8 cellular contexts compared by ENCODE assay signal in the genomic region with DNA sequence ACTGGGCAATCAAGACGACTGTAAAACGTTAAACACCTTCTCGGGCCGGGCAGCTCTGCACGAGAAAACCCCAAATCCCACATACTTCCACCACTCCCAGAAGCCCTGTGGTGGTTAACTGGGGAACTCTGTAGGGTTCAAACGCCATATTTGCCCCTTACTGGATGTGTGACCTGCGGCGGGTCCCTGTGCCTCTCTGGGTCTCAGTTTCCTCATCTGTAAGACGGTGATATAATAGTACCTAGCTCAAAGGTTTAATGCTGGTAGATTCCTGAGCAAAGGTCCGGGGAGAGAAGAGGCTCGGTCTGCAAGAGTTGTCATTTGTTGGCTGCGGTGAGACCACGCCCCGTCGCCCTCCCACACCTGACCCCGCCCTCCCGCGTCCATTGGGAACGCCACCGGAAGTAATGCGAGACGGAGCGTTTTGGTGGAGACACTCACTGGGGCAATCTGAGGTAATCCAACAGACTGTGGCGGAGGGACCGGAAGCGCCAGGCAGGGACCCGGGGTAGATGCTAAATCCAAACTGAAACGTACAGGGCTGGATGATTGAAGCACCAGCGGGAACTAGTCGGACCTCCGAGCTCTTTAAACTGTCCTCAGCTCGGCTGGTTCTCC. TPM values are rescaled to one million over a fixed set of nuclear protein-coding genes. Genes with fewer than 3 reads are reported as not detected.
DNase-seq lines count a peak whose midpoint lies in the region; ATAC-seq and TF ChIP-seq lines count a peak whose summit lies in the region.

No MANE protein-coding gene starts in this region.

- no peaks in the 10 kb centered on the region for H4K20me1 ChIP-seq in H9 (ENCODE audit: control insufficient read depth, insufficient read depth, insufficient read length)

- TF ChIP-seq CTCF in H9 (conservative IDR thresholded peaks at IDR 0.05) (no peak), fibroblast of the aortic adventitia (IDR thresholded peaks at IDR 0.05; ENCODE audit: insufficient read depth, low read length) (no peak)

- no peak overlapping the region for H2BK120ac ChIP-seq in H9 (ENCODE audit: low read depth, low read length, poor library complexity, severe bottlenecking)

- no peak overlapping the region for H2BK20ac ChIP-seq in H9 (ENCODE audit: low read depth, low read length, poor library complexity, severe bottlenecking)

- H3K4me3 Mint-ChIP-seq in H9 = peak overlapping the region; percentile 97 to 98
- H3K4me3 Mint-ChIP-seq in natural killer cell treated with Interleukin-12 subunit alpha and Interleukin-12 subunit beta and Interleukin-15 and Interleukin-18, amount 100 ng/mL, for 72 hours = peak overlapping the region; percentile 89

- peak; percentile 94 to 95 for ATAC-seq in natural killer cell treated with Interleukin-12 subunit alpha and Interleukin-12 subunit beta and Interleukin-15 and Interleukin-18, amount 100 ng/mL, for 72 hours

- H4K91ac ChIP-seq in H9 (ENCODE audit: insufficient read length, low read depth, low read length) = no peak overlapping the region

- peak overlapping the region; percentile 99 for H3K4me2 ChIP-seq in H9 (ENCODE audit: insufficient read depth, insufficient read length, low read length)

- no peak overlapping the region for H3K4ac ChIP-seq in H9 (ENCODE audit: low read depth, low read length)

- no peak overlapping the region for H2AK5ac ChIP-seq in H9 (ENCODE audit: insufficient read length, low read length)

- no peaks in the 10 kb centered on the region for H3K79me1 ChIP-seq in H9 (ENCODE audit: insufficient read depth, low read depth, low read length, poor library complexity, severe bottlenecking)

- no peaks in the 10 kb centered on the region for H3K9me3 ChIP-seq in ES-I3 (ENCODE audit: control insufficient read depth, insufficient read depth, low read length)
- no peaks in the 10 kb centered on the region for H3K9me3 ChIP-seq in H9 (ENCODE audit: control insufficient read depth, low read depth, low read length)

- H3K4me1 ChIP-seq in ES-I3 (ENCODE audit: insufficient read depth, low read length) (no peaks in the 10 kb centered on the region; the same call in 1 of the 2 replicates), H9 (ENCODE audit: insufficient read depth, low read length) (no peaks in the 10 kb centered on the region; the same call in 1 of the 2 replicates)

- DNase-seq in H9 (peak; percentile 99), M059J (ENCODE audit: low read depth) (peak; percentile 96), fibroblast of the aortic adventitia (ENCODE audit: low read depth) (peak; percentile 99)
- peak; percentile 100 for DNase-seq in activated effector memory CD4-positive, alpha-beta T cell treated with anti-CD3 and anti-CD28 coated beads, Interleukin-2, amount 50 U/mL, for 16 hours
- peak; percentile 98 for DNase-seq in natural killer cell treated with Interleukin-12 subunit alpha and Interleukin-12 subunit beta and Interleukin-15 and Interleukin-18, amount 100 ng/mL, for 72 hours (ENCODE audit: low spot score)
- DNase-seq in stimulated activated naive CD4-positive, alpha-beta T cell treated with Interleukin-2 at 50 U/mL for 16 hours (lab: John Stamatoyannopoulos, UW) = peak; percentile 98

- no peaks in the 10 kb centered on the region for H3K36me3 ChIP-seq in ES-I3 (ENCODE audit: insufficient read depth, low read length)

- peak overlapping the region; percentile 88 for H3K18ac ChIP-seq in H9 (ENCODE audit: insufficient read length, low read depth, low read length)

- no CpG with 5 or more reads among the region's 32 CpGs for WGBS in H9 (ENCODE audit: extremely low coverage, insufficient read length, low lambda C conversion rate)

- no peaks in the 10 kb centered on the region for H3K27me3 ChIP-seq in H9 (ENCODE audit: insufficient read depth, low read length)

- H3K56ac ChIP-seq in H9 (ENCODE audit: insufficient read length, low read depth, low read length) = no peak overlapping the region

- no peaks in the 10 kb centered on the region; the same call in 1 of the 2 replicates for H3K27me3 Mint-ChIP-seq in H9 (ENCODE audit: low read depth)
- no peaks in the 10 kb centered on the region for H3K27me3 Mint-ChIP-seq in natural killer cell treated with Interleukin-12 subunit alpha and Interleukin-12 subunit beta and Interleukin-15 and Interleukin-18, amount 100 ng/mL, for 72 hours

- H3K27ac ChIP-seq in H9 (ENCODE audit: insufficient read length, low read depth, low read length) = no peak overlapping the region

- no peak overlapping the region for H2BK15ac ChIP-seq in H9 (ENCODE audit: low read depth, low read length)

- peak; percentile 74 for TF ChIP-seq POLR2A in Raji (IDR thresholded peaks at IDR 0.05; ENCODE audit: insufficient read depth, low read depth, low read length)

- peaks cover 13 to 14% of the 10 kb centered on the region in 2 experiments for H3K4me1 Mint-ChIP-seq in H9
- peaks cover 11 to 21% of the 10 kb centered on the region in 2 donors for H3K4me1 Mint-ChIP-seq in natural killer cell treated with Interleukin-12 subunit alpha and Interleukin-12 subunit beta and Interleukin-15 and Interleukin-18, amount 100 ng/mL, for 72 hours (ENCODE audit: low read depth in 2 of 2)

- H3K23me2 ChIP-seq in H9 (ENCODE audit: insufficient read length, low read depth, low read length, poor library complexity, severe bottlenecking) = peaks cover 8% of the 10 kb centered on the region

- H3K23ac ChIP-seq in H9 (ENCODE audit: insufficient read length, low read depth, low read length) = no peak overlapping the region

- peak overlapping the region; percentile 98 for H3K4me3 ChIP-seq in fibroblast of the aortic adventitia (ENCODE audit: low read depth, low read length)

- no peak overlapping the region for H2BK5ac ChIP-seq in H9 (ENCODE audit: insufficient read length, low read length)

- H3K36me3 Mint-ChIP-seq in H9 (ENCODE audit: insufficient read depth in 1 of 3, low read depth in 3 of 3) = peaks cover 0 to 4% (median 0%) of the 10 kb centered on the region in 3 experiments; a peak in 3 of 7 replicates
- no peaks in the 10 kb centered on the region for H3K36me3 Mint-ChIP-seq in natural killer cell treated with Interleukin-12 subunit alpha and Interleukin-12 subunit beta and Interleukin-15 and Interleukin-18, amount 100 ng/mL, for 72 hours

- no peak overlapping the region for H2BK12ac ChIP-seq in H9 (ENCODE audit: insufficient read length, low read depth, low read length)

- H3K9ac ChIP-seq in ES-I3 (ENCODE audit: low read depth, low read length) (peak overlapping the region; percentile 99), H9 (ENCODE audit: extremely low read depth, insufficient read length, low read length) (peak overlapping the region; percentile 80)

- peak overlapping the region; percentile 93; the same call in 1 of the 2 replicates for H3K14ac ChIP-seq in H9 (ENCODE audit: insufficient read depth, low read length)

- no peak overlapping the region for H4K5ac ChIP-seq in H9 (ENCODE audit: insufficient read length, low read depth, low read length)

- H3K79me2 ChIP-seq in H9 (ENCODE audit: insufficient read depth, low read length) = no peaks in the 10 kb centered on the region

- no peak overlapping the region for H3T11ph ChIP-seq in H9 (ENCODE audit: low read length)

- no peak overlapping the region for H4K8ac ChIP-seq in H9 (replicated peaks; ENCODE audit: insufficient read length, low read depth, low read length)

- H3K9me3 Mint-ChIP-seq in H9 = no peaks in the 10 kb centered on the region
- H3K9me3 Mint-ChIP-seq in natural killer cell treated with Interleukin-12 subunit alpha and Interleukin-12 subunit beta and Interleukin-15 and Interleukin-18, amount 100 ng/mL, for 72 hours = no peaks in the 10 kb centered on the region

- peak overlapping the region; percentile 98 to 99 (median 99) for H3K27ac Mint-ChIP-seq in H9
- H3K27ac Mint-ChIP-seq in natural killer cell treated with Interleukin-12 subunit alpha and Interleukin-12 subunit beta and Interleukin-15 and Interleukin-18, amount 100 ng/mL, for 72 hours = peak overlapping the region; percentile 98

- H2AFZ ChIP-seq in H9 (ENCODE audit: low read length) = no peak overlapping the region

RNA-seq across cellular contexts. Expression of a gene that starts 0.7 kb away (rescaled TPM):
- total RNA-seq in H9 (2021) = 14.1 and 14.7 TPM in 2 replicates
- total RNA-seq in M059J (2014; rRNA removed; shearing (Covaris generic)) = 13.0 and 17.2 TPM in 2 replicates
- 10.3 and 21.4 TPM in 2 replicates for total RNA-seq in fibroblast of the aortic adventitia (ENCODE audit: low replicate concordance)
- total RNA-seq in natural killer cell treated with Interleukin-12 subunit alpha and Interleukin-12 subunit beta and Interleukin-15 and Interleukin-18, amount 100 ng/mL, for 72 hours = 10 to 100 TPM; 19.1 to 36.8 TPM

RNA-seq across cellular contexts. Expression of a gene that starts 6.1 kb away (rescaled TPM):
- total RNA-seq in H9 (2021) (124 and 132 TPM in 2 replicates), fibroblast of the aortic adventitia (ENCODE audit: low replicate concordance) (110 and 240 TPM in 2 replicates)
- 99.5 and 197 TPM in 2 replicates for total RNA-seq in M059J (2014; rRNA removed; shearing (Covaris generic))
- 100 to 1,000 TPM; 146 to 212 TPM for total RNA-seq in natural killer cell treated with Interleukin-12 subunit alpha and Interleukin-12 subunit beta and Interleukin-15 and Interleukin-18, amount 100 ng/mL, for 72 hours

RNA-seq across cellular contexts. Expression of a gene that starts 8.1 kb away (rescaled TPM):
- 3.3 and 4.6 TPM in 2 replicates for total RNA-seq in H9 (2021)
- 5.8 and 9.6 TPM in 2 replicates for total RNA-seq in M059J (2014; rRNA removed; shearing (Covaris generic))
- total RNA-seq in fibroblast of the aortic adventitia (ENCODE audit: low replicate concordance) = 4.4 and 10.3 TPM in 2 replicates
- total RNA-seq in natural killer cell treated with Interleukin-12 subunit alpha and Interleukin-12 subunit beta and Interleukin-15 and Interleukin-18, amount 100 ng/mL, for 72 hours = 1 to 10 TPM; 4.5 to 6.3 TPM
